20 cellular contexts compared by ENCODE assay signal in the genomic region with DNA sequence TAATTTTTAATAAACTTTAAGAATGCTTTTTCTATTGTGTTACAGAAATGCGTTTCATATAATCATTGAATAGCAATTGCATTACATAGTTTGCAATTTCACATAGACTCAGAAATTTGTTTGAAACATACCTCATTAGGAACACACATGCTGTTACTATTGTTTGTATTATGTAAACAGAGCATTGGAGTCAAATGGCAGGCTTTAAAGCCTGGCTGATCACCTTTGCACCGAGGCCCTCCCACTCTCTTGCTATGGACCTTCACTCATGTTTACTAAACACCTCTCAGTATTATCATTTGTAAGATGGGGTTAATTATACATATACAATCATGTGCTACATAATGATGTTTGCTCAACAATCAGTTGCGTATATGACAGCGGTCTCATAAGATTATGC.
"Had no signal": no experiment of that assay in that cellular context is flagged by ENCODE, and none has a peak within 500 bp of the region (broad histone marks: within the 10 kb centered on the region; RNA-seq: fewer than 3 reads in every experiment).

No MANE protein-coding gene starts in this region.

- H3K27ac ChIP-seq: body of pancreas, cardiac muscle cell, esophagus squamous epithelium, gastroesophageal sphincter, parathyroid adenoma, tibial artery had no signal

- H3K27me3 ChIP-seq: body of pancreas, cardiac muscle cell, esophagus squamous epithelium, gastroesophageal sphincter, tibial artery had no signal

- DNase-seq: activated CD4-positive, alpha-beta memory T cell treated with anti-CD3 and anti-CD28 coated beads for 36 hours; activated CD4-positive, alpha-beta T cell treated with anti-CD3 and anti-CD28 coated beads for 48 hours; activated naive CD4-positive, alpha-beta T cell treated with anti-CD3 and anti-CD28 coated beads for 36 hours; activated T-cell treated with anti-CD3 and anti-CD28 coated beads, Interleukin-2, amount 50 U/mL, for 48 hours; body of pancreas; cortex of kidney; endodermal cell; esophagus squamous epithelium; head of caudate nucleus; hypothalamus; nephron progenitor cell; right cardiac atrium; stimulated activated CD4-positive, alpha-beta T cell treated with anti-CD3 and anti-CD28 coated beads, Interleukin-12 subunit alpha, Interleukin-12 subunit beta, amount 100 ng/mL, for 4 hours; stimulated activated CD4-positive, alpha-beta T cell treated with anti-CD3 and anti-CD28 coated beads, Interleukin-1b, Interleukin-23, amount 100 ng/mL, for 48 hours; stimulated activated naive CD8-positive, alpha-beta T cell treated with anti-CD3 and anti-CD28 coated beads, Interleukin-15, amount 100 ng/mL, for 72 hours; T1000; tibial artery had no signal

- H3K36me3 ChIP-seq: cardiac muscle cell, esophagus squamous epithelium, gastroesophageal sphincter, tibial artery had no signal

- H3K4me3 ChIP-seq: body of pancreas, cardiac muscle cell, esophagus squamous epithelium, gastroesophageal sphincter, tibial artery had no signal

- H3K4me1 ChIP-seq: body of pancreas, esophagus squamous epithelium, gastroesophageal sphincter, parathyroid adenoma, tibial artery had no signal

- H3K9me3 ChIP-seq: body of pancreas, esophagus squamous epithelium, gastroesophageal sphincter, tibial artery had no signal
